Comparison of ENCODE assay signal across 34 cellular contexts in genomic region chr20:32294071-32294470, GRCh38.
"Had no signal": no experiment of that assay in that cellular context is flagged by ENCODE, and none has a peak within 500 bp of the region (broad histone marks: within the 10 kb centered on the region; RNA-seq: fewer than 3 reads in every experiment).

No MANE protein-coding gene starts in this region.

- H3K4me1 Mint-ChIP-seq: activated naive CD4-positive, alpha-beta T cell treated with anti-CD3 and anti-CD28 coated beads, Interleukin-2, amount 10 ng/mL, durations not matched to agents 7 days and 5 days had no signal

- H3K4me3 ChIP-seq: cardiac muscle cell, MG63, Peyer's patch, SJSA1 had no signal

- H3K36me3 ChIP-seq: cardiac muscle cell, MG63, Peyer's patch, SJSA1 had no signal

- H3K9ac ChIP-seq: SK-N-SH had no signal

- DNase-seq: activated B cell treated with CpG ODN at 0.5 μM for 24 hours; activated CD4-positive, alpha-beta T cell treated with anti-CD3 and anti-CD28 coated beads, Interleukin-2, amount 10 ng/mL, durations not matched to agents 24 days and 14 days; activated CD4-positive, alpha-beta T cell treated with anti-CD3 and anti-CD28 coated beads, Interleukin-2, amount 50 U/mL, for 4 hours; activated CD4-positive, CD25-positive, alpha-beta regulatory T cell treated with anti-CD3 and anti-CD28 coated beads, Interleukin-2, amount 50 U/mL, for 72 hours; activated CD8-positive, alpha-beta T cell treated with anti-CD3 and anti-CD28 coated beads for 36 hours; activated effector memory CD4-positive, alpha-beta T cell treated with Interleukin-2 at 50 U/mL for 16 hours; activated naive CD4-positive, alpha-beta T cell treated with anti-CD3 and anti-CD28 coated beads, Interleukin-2, amount 10 ng/mL, durations not matched to agents 7 days and 5 days; activated naive CD8-positive, alpha-beta T cell treated with anti-CD3 and anti-CD28 coated beads, Interleukin-2, amount 50 U/mL, for 24 hours; activated T-cell treated with anti-CD3 and anti-CD28 coated beads, Interleukin-2, amount 50 U/mL, for 48 hours; anterior cingulate cortex; Kasumi-1; KBM-7; MG63; NCI-H1048; NCI-H1105 treated with DMSO at 0.1 percent for 48 hours; NCI-H1436; NCI-H1694; NCI-H2081 treated with DMSO at 0.1 percent for 48 hours; NCI-H446; NCI-H510A treated with DMSO at 0.1 percent for 48 hours; NCI-H526 treated with DMSO at 0.1 percent for 48 hours; NCI-H774; Peyer's patch; RPMI8226; SHP77 treated with DMSO at 0.1 percent for 48 hours; SK-N-SH; T-cell; T-helper 17 cell had no signal

- H3K4me3 Mint-ChIP-seq: activated B cell treated with CpG ODN at 0.5 μM for 24 hours; activated CD4-positive, alpha-beta T cell treated with anti-CD3 and anti-CD28 coated beads, Interleukin-2, amount 10 ng/mL, durations not matched to agents 24 days and 14 days; activated CD8-positive, alpha-beta T cell treated with anti-CD3 and anti-CD28 coated beads for 36 hours; activated naive CD4-positive, alpha-beta T cell treated with anti-CD3 and anti-CD28 coated beads, Interleukin-2, amount 10 ng/mL, durations not matched to agents 7 days and 5 days; activated naive CD8-positive, alpha-beta T cell; activated naive CD8-positive, alpha-beta T cell treated with anti-CD3 and anti-CD28 coated beads, Interleukin-2, amount 50 U/mL, for 24 hours; central memory CD8-positive, alpha-beta T cell; T-cell had no signal

- H3K9me3 ChIP-seq: MG63, Peyer's patch, SJSA1, SK-N-SH had no signal

- H3K27me3 ChIP-seq: cardiac muscle cell, MG63, Peyer's patch, SJSA1 had no signal

- H3K9me3 Mint-ChIP-seq: activated B cell treated with CpG ODN at 0.5 μM for 24 hours; activated CD4-positive, alpha-beta T cell treated with anti-CD3 and anti-CD28 coated beads, Interleukin-2, amount 10 ng/mL, durations not matched to agents 24 days and 14 days; activated naive CD4-positive, alpha-beta T cell treated with anti-CD3 and anti-CD28 coated beads, Interleukin-2, amount 10 ng/mL, durations not matched to agents 7 days and 5 days; activated naive CD8-positive, alpha-beta T cell treated with anti-CD3 and anti-CD28 coated beads, Interleukin-2, amount 50 U/mL, for 24 hours; central memory CD8-positive, alpha-beta T cell; IgD-negative memory B cell; T-cell had no signal

- H3K9me2 ChIP-seq: SK-N-SH had no signal

- H3K27ac ChIP-seq: cardiac muscle cell, Peyer's patch, SJSA1, VCaP had no signal

- H3K27ac Mint-ChIP-seq: activated B cell treated with CpG ODN at 0.5 μM for 24 hours; activated CD8-positive, alpha-beta T cell treated with anti-CD3 and anti-CD28 coated beads for 36 hours; activated naive CD4-positive, alpha-beta T cell treated with anti-CD3 and anti-CD28 coated beads, Interleukin-2, amount 10 ng/mL, durations not matched to agents 7 days and 5 days; activated naive CD8-positive, alpha-beta T cell; T-cell had no signal

- H3K27me3 Mint-ChIP-seq: activated B cell treated with CpG ODN at 0.5 μM for 24 hours; activated CD4-positive, alpha-beta T cell treated with anti-CD3 and anti-CD28 coated beads, Interleukin-2, amount 10 ng/mL, durations not matched to agents 24 days and 14 days; activated CD8-positive, alpha-beta T cell treated with anti-CD3 and anti-CD28 coated beads for 36 hours; activated naive CD4-positive, alpha-beta T cell treated with anti-CD3 and anti-CD28 coated beads, Interleukin-2, amount 10 ng/mL, durations not matched to agents 7 days and 5 days; activated naive CD8-positive, alpha-beta T cell; activated naive CD8-positive, alpha-beta T cell treated with anti-CD3 and anti-CD28 coated beads, Interleukin-2, amount 50 U/mL, for 24 hours; central memory CD8-positive, alpha-beta T cell; IgD-negative memory B cell; T-cell; T-helper 17 cell had no signal

- H3K4me2 ChIP-seq: SK-N-SH had no signal

- H3K4me1 ChIP-seq: SJSA1 had no signal
